ENCODE assay signal across 9 cellular contexts in the genomic region with DNA sequence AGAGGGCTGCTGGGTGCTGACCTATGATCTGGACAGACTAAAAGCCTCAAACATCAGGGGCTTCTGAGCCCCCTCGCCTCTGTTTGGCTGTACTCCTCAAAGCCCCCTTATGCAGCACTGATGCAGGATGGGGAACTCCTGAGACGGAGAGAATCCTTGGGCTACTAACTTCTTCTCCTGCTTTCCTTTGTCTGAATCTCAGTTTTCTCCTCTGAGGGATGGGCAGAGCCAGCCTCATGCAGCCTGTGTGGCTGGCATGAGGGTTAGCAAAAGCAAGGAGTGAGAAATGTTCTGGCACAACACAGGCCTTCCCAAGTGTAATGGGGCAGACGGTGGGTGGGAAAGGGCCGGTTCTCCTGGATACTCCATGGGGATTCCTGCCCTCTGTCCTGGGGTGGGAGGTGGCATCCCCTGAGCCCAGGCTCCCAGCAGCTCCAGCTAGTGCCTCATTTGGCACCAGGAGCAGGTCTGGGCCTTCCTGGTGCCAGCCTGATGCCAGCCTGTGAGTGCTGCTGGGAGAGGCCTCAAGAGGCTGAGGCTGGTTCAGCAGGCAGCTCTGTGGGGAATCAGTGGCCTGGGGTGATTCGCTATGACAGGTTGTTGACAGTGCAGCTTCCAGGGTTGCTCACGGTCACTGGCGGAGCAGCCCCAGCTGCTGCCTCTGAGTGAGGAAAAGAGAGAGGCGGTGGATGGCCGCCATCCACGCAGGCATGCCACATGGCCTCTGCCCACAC. TPM values are rescaled to one million over a fixed set of nuclear protein-coding genes. Genes with fewer than 3 reads are reported as not detected.
DNase-seq lines count a peak whose midpoint lies in the region; ATAC-seq, FAIRE-seq and TF ChIP-seq lines count a peak whose summit lies in the region.
"Had no signal": no experiment of that assay in that cellular context is flagged by ENCODE, and none has a peak within 500 bp of the region (broad histone marks: within the 10 kb centered on the region; RNA-seq: fewer than 3 reads in every experiment).

No MANE protein-coding gene starts in this region.

- no peak for FAIRE-seq in urothelium cell line (lab: Jason Lieb, UNC)

- intact Hi-C loops in heart right ventricle (cut with DNase I) (loop anchor here in 9 of 10 donors (5.0 to 10.0 kb wide), 8 partner anchors 172 to 432 kb away; a partner anchor contains a TSS), stomach (cut with DNase I; ENCODE audit: low total_unique reads) (loop anchor here (10.0 kb wide), 1 partner anchor 292 kb away; no protein-coding TSS in a partner anchor)

- H3K4me1 ChIP-seq in RWPE2 (ENCODE audit: insufficient read depth, poor library complexity, severe bottlenecking) (no peaks in the 10 kb centered on the region), heart right ventricle (peaks cover 2 to 23% (median 6%) of the 10 kb centered on the region in 9 donors), stomach (peaks cover 0 to 18% (median 11%) of the 10 kb centered on the region in 4 donors)

- H3K27me3 Mint-ChIP-seq in stimulated activated memory B cell treated with anti-CD40 and anti-IgM and Interleukin-4, amounts not matched to agents 10 μg/mL and 1 μg/mL and 100 μg/mL, for 72 hours, result peaks cover 30% of the 10 kb centered on the region

- TF ChIP-seq EP300 in stomach (IDR thresholded peaks at IDR 0.05), result no peak

- no peak overlapping the region for H3K4me3 Mint-ChIP-seq in stimulated activated memory B cell treated with anti-CD40 and anti-IgM and Interleukin-4, amounts not matched to agents 10 μg/mL and 1 μg/mL and 100 μg/mL, for 72 hours

- H3K9me3 ChIP-seq in RWPE2 (ENCODE audit: severe bottlenecking) (no peaks in the 10 kb centered on the region), heart right ventricle (no peaks in the 10 kb centered on the region), stomach (no peaks in the 10 kb centered on the region)

- ATAC-seq in RWPE2 (ENCODE audit: low read depth), result peak; percentile 70
- peak; percentile 56 to 95 (median 87) for ATAC-seq in heart right ventricle
- ATAC-seq in GM19328 (IDR thresholded peaks at IDR 0.05; ENCODE audit: unreplicated experiment), result no peak
- no peak for ATAC-seq in stimulated activated memory B cell treated with anti-CD40 and anti-IgM and Interleukin-4, amounts not matched to agents 10 μg/mL and 1 μg/mL and 100 μg/mL, for 72 hours
- ATAC-seq: naive thymus-derived CD8-positive, alpha-beta T cell had no signal

- TF ChIP-seq POLR2A in stomach (IDR thresholded peaks at IDR 0.05), result no peak

- H3K4me3 ChIP-seq in RWPE2 (ENCODE audit: severe bottlenecking) (no peak overlapping the region), heart right ventricle (no peak overlapping the region), stomach (no peak overlapping the region)

- peak in 2 of 3 experiments; percentile 21 to 55 for DNase-seq in NCI-H1417 (lab: John Stamatoyannopoulos, UW)
- no peak for DNase-seq in NCI-H1417 treated with DMSO at 0.1 percent for 48 hours (lab: John Stamatoyannopoulos, UW)
- no peak for DNase-seq in RWPE2 (ENCODE audit: low spot score)
- DNase-seq in heart right ventricle, result peak; percentile 55 to 64
- no peak for DNase-seq in stomach
- DNase-seq in urothelium cell line (ENCODE audit: low spot score), result no peak
- DNase-seq: naive thymus-derived CD8-positive, alpha-beta T cell had no signal

- WGBS in heart right ventricle, 2 donors, result 48 to 64% methylated on average over 10 of the region's 10 CpGs
- 59 to 81% (median 75%) methylated on average over 4 to 10 of the region's 10 CpGs for WGBS in stomach, 5 donors

- peaks cover 15% of the 10 kb centered on the region for H3K4me1 Mint-ChIP-seq in stimulated activated memory B cell treated with anti-CD40 and anti-IgM and Interleukin-4, amounts not matched to agents 10 μg/mL and 1 μg/mL and 100 μg/mL, for 72 hours

- no peak overlapping the region for H3K27ac ChIP-seq in RWPE2 (ENCODE audit: poor library complexity, severe bottlenecking)
- peak overlapping the region in 6 of 10 donors; percentile 32 to 63 (median 58) for H3K27ac ChIP-seq in heart right ventricle
- H3K27ac ChIP-seq in stomach, result peak overlapping the region in 3 of 5 donors; percentile 29 to 78 (median 54)

- no peak overlapping the region for H3K27ac Mint-ChIP-seq in stimulated activated memory B cell treated with anti-CD40 and anti-IgM and Interleukin-4, amounts not matched to agents 10 μg/mL and 1 μg/mL and 100 μg/mL, for 72 hours

- no peaks in the 10 kb centered on the region for H3K36me3 Mint-ChIP-seq in stimulated activated memory B cell treated with anti-CD40 and anti-IgM and Interleukin-4, amounts not matched to agents 10 μg/mL and 1 μg/mL and 100 μg/mL, for 72 hours
- H3K36me3 Mint-ChIP-seq: naive thymus-derived CD8-positive, alpha-beta T cell had no signal

- no peak for TF ChIP-seq CTCF in RWPE2 (IDR thresholded peaks at IDR 0.05; ENCODE audit: poor library complexity, severe bottlenecking)
- no peak for TF ChIP-seq CTCF in heart right ventricle (IDR thresholded peaks at IDR 0.05)
- TF ChIP-seq CTCF in stomach (IDR thresholded peaks at IDR 0.05), result no peak

- no peaks in the 10 kb centered on the region for H3K36me3 ChIP-seq in RWPE2 (ENCODE audit: low read depth)
- H3K36me3 ChIP-seq in heart right ventricle, result no peaks in the 10 kb centered on the region
- H3K36me3 ChIP-seq in stomach, result no peaks in the 10 kb centered on the region

- H3K27me3 ChIP-seq in RWPE2 (ENCODE audit: insufficient read depth, poor library complexity, severe bottlenecking) (no peaks in the 10 kb centered on the region), heart right ventricle (no peaks in the 10 kb centered on the region), stomach (no peaks in the 10 kb centered on the region)

- no peaks in the 10 kb centered on the region for H3K9me3 Mint-ChIP-seq in stimulated activated memory B cell treated with anti-CD40 and anti-IgM and Interleukin-4, amounts not matched to agents 10 μg/mL and 1 μg/mL and 100 μg/mL, for 72 hours
- H3K9me3 Mint-ChIP-seq: naive thymus-derived CD8-positive, alpha-beta T cell had no signal

RNA-seq across cellular contexts. Expression of a gene that starts 4.0 kb away (rescaled TPM):
- total RNA-seq in heart right ventricle (10 to 100 TPM; 35.3 to 50.9 (median 43.6) TPM), stomach (10 to 100 TPM in 4 of 5 donors, 1 to 10 TPM in 1; 9.3 to 71.8 (median 25.0) TPM)
- polyA plus RNA-seq in heart right ventricle (10 to 100 TPM; 31.4 to 36.9 TPM), stomach (10 to 100 TPM; 35.0 to 65.8 (median 52.3) TPM)

Comparison
In these comparisons a context has a peak if more than half of its experiments do, and no peak if none do; other contexts are left out.
1. DNase-seq: peak in NCI-H1417 (2 of 3) and heart right ventricle (2 of 2); none in NCI-H1417 treated with DMSO at 0.1 percent for 48 hours (single experiment), RWPE2 (single experiment), stomach (single experiment) and urothelium cell line (single experiment).
2. ATAC-seq: peak in RWPE2 (single experiment) and heart right ventricle (8 of 8); none in GM19328 (single experiment) and stimulated activated memory B cell treated with anti-CD40 and anti-IgM and Interleukin-4, amounts not matched to agents 10 μg/mL and 1 μg/mL and 100 μg/mL, for 72 hours (single experiment).